26 cellular contexts compared by ENCODE assay signal in genomic region chr2:82198809-82199492, GRCh38.
"Had no signal": no experiment of that assay in that cellular context is flagged by ENCODE, and none has a peak within 500 bp of the region (broad histone marks: within the 10 kb centered on the region; RNA-seq: fewer than 3 reads in every experiment).

No MANE protein-coding gene starts in this region.

- FAIRE-seq: endometrium, keratinocyte, urothelium cell line had no signal

- H3K4me3 ChIP-seq: coronary artery, esophagus squamous epithelium, heart right ventricle, lower lobe of right lung, ovary, psoas muscle, skin epidermis, spleen, thoracic aorta, tibial nerve, upper lobe of left lung had no signal

- H3K9me3 ChIP-seq: esophagus squamous epithelium, lower lobe of right lung, ovary, thoracic aorta, tibial nerve, upper lobe of left lung had no signal

- DNase-seq: dermis blood vessel endothelial cell; effector memory CD8-positive, alpha-beta T cell; erythroblast; esophagus squamous epithelium; foreskin melanocyte; glutamatergic neuron; heart right ventricle; hippocampal formation; left ventricle myocardium superior; lower lobe of right lung; natural killer cell; occipital lobe; ovary; posterior cingulate gyrus; psoas muscle; right cardiac atrium; spleen; stimulated activated naive B cell treated with anti-CD40 and anti-IgM and Interleukin-4, amounts not matched to agents 10 μg/mL and 1 μg/mL and 100 μg/mL, for 72 hours; upper lobe of left lung had no signal

- H3K36me3 ChIP-seq: esophagus squamous epithelium, heart right ventricle, lower lobe of right lung, ovary, spleen, thoracic aorta, tibial nerve, upper lobe of left lung had no signal

- H3K27ac ChIP-seq: coronary artery, esophagus squamous epithelium, heart right ventricle, lower lobe of right lung, ovary, psoas muscle, skin epidermis, spleen, thoracic aorta, tibial nerve, upper lobe of left lung had no signal

- H3K27me3 ChIP-seq: esophagus squamous epithelium, heart right ventricle, ovary, spleen, tibial nerve, upper lobe of left lung had no signal

- H3K4me1 ChIP-seq: esophagus squamous epithelium, heart right ventricle, lower lobe of right lung, psoas muscle, spleen, tibial nerve, upper lobe of left lung had no signal
